ENCODE assay signal across 8 cellular contexts in the genomic region with DNA sequence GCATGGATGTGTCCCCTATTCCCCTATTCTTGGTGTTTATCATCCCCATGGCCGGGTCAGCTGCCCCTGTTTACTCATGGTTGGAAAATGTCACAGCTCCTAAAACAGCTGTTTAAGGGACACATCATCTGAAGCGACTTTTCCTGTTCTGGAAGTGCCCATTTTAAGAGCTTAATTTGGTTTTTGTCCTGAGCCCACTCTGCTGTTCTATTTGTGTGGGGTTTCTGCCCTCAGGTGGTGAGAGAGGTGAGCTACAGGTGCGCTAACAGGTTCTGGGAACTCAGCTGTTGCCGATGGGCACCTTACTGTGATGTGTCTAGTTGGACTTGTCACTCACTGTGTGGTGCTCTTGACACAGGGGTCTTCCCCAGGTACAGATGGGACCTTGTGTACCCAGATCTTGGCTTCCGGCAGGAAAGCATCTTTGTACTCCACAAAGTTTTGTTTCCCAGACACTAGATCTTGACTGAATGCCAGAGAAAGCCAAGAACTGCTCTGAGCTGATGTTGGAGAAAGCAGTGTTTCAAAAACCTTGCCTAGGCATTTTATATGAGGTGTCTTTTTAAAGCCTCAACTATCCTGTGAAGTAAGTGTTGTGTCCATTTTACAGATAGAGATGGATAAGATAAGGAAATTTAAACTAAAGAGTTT. TPM values are rescaled to one million over a fixed set of nuclear protein-coding genes. Genes with fewer than 3 reads are reported as not detected.
DNase-seq lines count a peak whose midpoint lies in the region; ATAC-seq, FAIRE-seq and TF ChIP-seq lines count a peak whose summit lies in the region.

No MANE protein-coding gene starts in this region.

- no peaks in the 10 kb centered on the region for H3K79me2 ChIP-seq in endothelial cell of umbilical vein (ENCODE audit: control insufficient read depth, insufficient read depth, low read length)

- no peaks in the 10 kb centered on the region; the same call in 1 of the 2 replicates for H3K4me1 ChIP-seq in HEK293 (ENCODE audit: control insufficient read depth, insufficient read depth, low read length)
- H3K4me1 ChIP-seq in endothelial cell of umbilical vein (ENCODE audit: control insufficient read depth, extremely low read depth, insufficient read depth, low read length) = no peaks in the 10 kb centered on the region
- no peaks in the 10 kb centered on the region for H3K4me1 ChIP-seq in psoas muscle

- peak; percentile 15 for FAIRE-seq in endothelial cell of umbilical vein (lab: Jason Lieb, UNC)

- H3K9me1 ChIP-seq in endothelial cell of umbilical vein (replicated peaks; ENCODE audit: control insufficient read depth, extremely low read depth, insufficient read depth, low read length) = no peaks in the 10 kb centered on the region

- H3K27me3 ChIP-seq in endothelial cell of umbilical vein (ENCODE audit: control insufficient read depth in 2 of 2, insufficient read depth in 2 of 2, low read length in 2 of 2) (peaks cover 31 to 38% of the 10 kb centered on the region in 2 experiments), psoas muscle (ENCODE audit: insufficient read depth in 3 of 3, low read length in 2 of 3) (peaks cover 0 to 19% (median 0%) of the 10 kb centered on the region in 3 donors)

- DNase-seq in DMS53 (lab: John Stamatoyannopoulos, UW) = peak; percentile 80
- peak; percentile 69 for DNase-seq in RPMI8226
- peak; percentile 49 for DNase-seq in endothelial cell of umbilical vein (ENCODE audit: low read depth, low spot score)
- no peak for DNase-seq in psoas muscle

- no peak overlapping the region for H2AFZ ChIP-seq in endothelial cell of umbilical vein (ENCODE audit: low read depth, low read length)

- no peak overlapping the region for H3K4me2 ChIP-seq in endothelial cell of umbilical vein (ENCODE audit: insufficient read depth, low read length)

- ATAC-seq in psoas muscle = no peak
- no peak for ATAC-seq in GM18498 (IDR thresholded peaks at IDR 0.05; ENCODE audit: unreplicated experiment)
- ATAC-seq in HG03460 (IDR thresholded peaks at IDR 0.05; ENCODE audit: unreplicated experiment) = no peak
- no peak for ATAC-seq in HG03469 (IDR thresholded peaks at IDR 0.05; ENCODE audit: unreplicated experiment)

- POLR2A ChIA-PET in HEK293 (lab: Yijun Ruan, JAX) = interaction anchor here (0.7 to 1.6 kb wide), 2 partner anchors 129 to 130 kb away, joined by 6 read pairs; no protein-coding TSS in a partner anchor
- POLR2A ChIA-PET in endothelial cell of umbilical vein (lab: Charles Lee) = no interaction called here

- no TSS peak for BruUV-seq in endothelial cell of umbilical vein (replicated peaks; lab: Mats Ljungman, UMichigan)

- H4K20me1 ChIP-seq in endothelial cell of umbilical vein (replicated peaks; ENCODE audit: control insufficient read depth, extremely low read depth, insufficient read depth, low read length) = no peaks in the 10 kb centered on the region

- no peak overlapping the region for H3K27ac ChIP-seq in HEK293 (ENCODE audit: extremely low read depth, low read depth, low read length)
- no peak overlapping the region for H3K27ac ChIP-seq in endothelial cell of umbilical vein (ENCODE audit: insufficient read depth, low read depth, low read length)
- no peak overlapping the region for H3K27ac ChIP-seq in psoas muscle

- no peaks in the 10 kb centered on the region for H3K36me3 ChIP-seq in HEK293 (ENCODE audit: control insufficient read depth in 2 of 2, insufficient read depth in 1 of 2, low read length in 2 of 2)
- H3K36me3 ChIP-seq in endothelial cell of umbilical vein (ENCODE audit: control insufficient read depth in 2 of 2, extremely low read depth in 1 of 2, insufficient read depth in 2 of 2, low read length in 2 of 2) = no peaks in the 10 kb centered on the region
- no peaks in the 10 kb centered on the region for H3K36me3 ChIP-seq in psoas muscle (ENCODE audit: insufficient read depth in 1 of 2, low read depth in 1 of 2)

- CTCF ChIA-PET in HEK293 (lab: Yijun Ruan, JAX) = interaction anchor here (0.5 to 22.5 kb wide), 47 partner anchors 8 to 951 kb away, joined by 3 to 805 read pairs (median 5); a partner anchor contains a TSS
- CTCF ChIA-PET in endothelial cell of umbilical vein (lab: Charles Lee) = interaction anchor here (0.7 to 15.2 kb wide), 26 partner anchors 8 to 616 kb away, joined by 3 to 460 read pairs (median 6); a partner anchor contains a TSS

- peak; percentile 45; the same call in 1 of the 2 replicates for TF ChIP-seq CTCF in HEK293 (tag by site-specific recombination; IDR thresholded peaks at IDR 0.05)
- TF ChIP-seq CTCF in endothelial cell of umbilical vein (IDR thresholded peaks at IDR 0.05; ENCODE audit: extremely low read depth in 1 of 2, insufficient read depth in 1 of 2, low read depth in 1 of 2, low read length in 2 of 2) = peak; percentile 56 to 66
- peak; percentile 24 for TF ChIP-seq CTCF in psoas muscle (IDR thresholded peaks at IDR 0.05)

- H3K4me3 ChIP-seq in HEK293 (ENCODE audit: low read depth, low read length) (no peak overlapping the region), endothelial cell of umbilical vein (replicated peaks in 1 of 3; ENCODE audit: insufficient read depth in 1 of 3, low read depth in 1 of 3, low read length in 3 of 3) (no peak overlapping the region), psoas muscle (no peak overlapping the region)

- dilution Hi-C loops in endothelial cell of umbilical vein (cut with MboI; ENCODE audit: extremely low pct_ligation_motif_present, low sequenced_read_pairs) = no loop called here

- no peak overlapping the region for H3K9ac ChIP-seq in endothelial cell of umbilical vein (replicated peaks; ENCODE audit: extremely low read depth, insufficient read depth, low read length)

- H3K9me3 ChIP-seq in HEK293 (ENCODE audit: control insufficient read depth, insufficient read depth, low read depth, low read length) = no peaks in the 10 kb centered on the region
- H3K9me3 ChIP-seq in endothelial cell of umbilical vein (replicated peaks; ENCODE audit: control insufficient read depth, insufficient read depth, low read length) = no peaks in the 10 kb centered on the region
- no peaks in the 10 kb centered on the region for H3K9me3 ChIP-seq in psoas muscle

- 28 to 31% (median 28%) methylated on average over 5 of the region's 5 CpGs for whole genome bisulfite sequencing in psoas muscle, 3 donors

- no peak for TF ChIP-seq POLR2A in endothelial cell of umbilical vein (IDR thresholded peaks at IDR 0.05; ENCODE audit: low read depth, low read length)

- intact Hi-C loops in endothelial cell of umbilical vein (cut with micrococcal nuclease) (loop anchor here (1.0 kb wide), 2 partner anchors 26 to 158 kb away; no protein-coding TSS in a partner anchor), psoas muscle (cut with DNase I) (loop anchor here in 1 of 2 donors (5.0 kb wide), 2 partner anchors 129 to 159 kb away; a partner anchor contains a TSS)

TF ChIP-seq in HEK293, 187 proteins besides CTCF, POLR2A, EP300 and RAD21 (continues in another document):
- TF ChIP-seq ZNF660 (tag by site-specific recombination; IDR thresholded peaks at IDR 0.05) (no peak), GLI4 (tag by site-specific recombination; IDR thresholded peaks at IDR 0.05) (no peak), ZNF654 (tag by site-specific recombination; IDR thresholded peaks at IDR 0.05; ENCODE audit: low read depth) (peak; percentile 89), ZNF394 (tag by site-specific recombination; IDR thresholded peaks at IDR 0.05; ENCODE audit: borderline replicate concordance) (no peak), ZNF600 (tag by site-specific recombination; IDR thresholded peaks at IDR 0.05) (peak; percentile 43; the same call in 1 of the 2 replicates)
- TF ChIP-seq, protein P1, sequence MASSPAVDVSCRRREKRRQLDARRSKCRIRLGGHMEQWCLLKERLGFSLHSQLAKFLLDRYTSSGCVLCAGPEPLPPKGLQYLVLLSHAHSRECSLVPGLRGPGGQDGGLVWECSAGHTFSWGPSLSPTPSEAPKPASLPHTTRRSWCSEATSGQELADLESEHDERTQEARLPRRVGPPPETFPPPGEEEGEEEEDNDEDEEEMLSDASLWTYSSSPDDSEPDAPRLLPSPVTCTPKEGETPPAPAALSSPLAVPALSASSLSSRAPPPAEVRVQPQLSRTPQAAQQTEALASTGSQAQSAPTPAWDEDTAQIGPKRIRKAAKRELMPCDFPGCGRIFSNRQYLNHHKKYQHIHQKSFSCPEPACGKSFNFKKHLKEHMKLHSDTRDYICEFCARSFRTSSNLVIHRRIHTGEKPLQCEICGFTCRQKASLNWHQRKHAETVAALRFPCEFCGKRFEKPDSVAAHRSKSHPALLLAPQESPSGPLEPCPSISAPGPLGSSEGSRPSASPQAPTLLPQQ (tag by site-specific recombination; IDR thresholded peaks at IDR 0.05) = no peak

TF ChIP-seq in endothelial cell of umbilical vein, 7 proteins besides CTCF, POLR2A, EP300 and RAD21:
- no peak for TF ChIP-seq POLR2AphosphoS5 (IDR thresholded peaks at IDR 0.05; ENCODE audit: insufficient read depth, low read depth, low read length)
- TF ChIP-seq MYC (IDR thresholded peaks at IDR 0.05; ENCODE audit: low read depth, low read length) = no peak
- TF ChIP-seq JUN (IDR thresholded peaks at IDR 0.05; ENCODE audit: borderline replicate concordance, insufficient read depth, insufficient read length, low read depth) = no peak
- TF ChIP-seq, protein P2, sequence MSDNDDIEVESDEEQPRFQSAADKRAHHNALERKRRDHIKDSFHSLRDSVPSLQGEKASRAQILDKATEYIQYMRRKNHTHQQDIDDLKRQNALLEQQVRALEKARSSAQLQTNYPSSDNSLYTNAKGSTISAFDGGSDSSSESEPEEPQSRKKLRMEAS (IDR thresholded peaks at IDR 0.05; ENCODE audit: insufficient read depth, insufficient read length) = no peak

RNA-seq across cellular contexts. Expression of a gene that starts 59.0 kb away (rescaled TPM):
- total RNA-seq in endothelial cell of umbilical vein = not detected in 2 replicates
- not detected in 2 replicates for polyA plus RNA-seq in endothelial cell of umbilical vein
- polyA plus RNA-seq in endothelial cell of umbilical vein (2011; cell fraction: cytosol; rRNA removed) = not detected in 2 replicates
- polyA plus RNA-seq in endothelial cell of umbilical vein (2011; cell fraction: nucleus; rRNA removed) = not detected in 2 replicates
- polyA plus RNA-seq in endothelial cell of umbilical vein (2012) = not detected in 2 replicates
- polyA minus RNA-seq in endothelial cell of umbilical vein = not detected in 2 replicates
- not detected for polyA minus RNA-seq in endothelial cell of umbilical vein (2011; cell fraction: cytosol; rRNA and poly(A)+ RNA removed)
- polyA minus RNA-seq in endothelial cell of umbilical vein (2011; cell fraction: nucleus; rRNA and poly(A)+ RNA removed) = not detected in 2 replicates
- total RNA-seq in psoas muscle = 1 to 10 TPM in 2 of 4 donors, under 1 TPM in 2; 0.59 to 1.6 (median 1.1) TPM
- 1 to 10 TPM in 2 of 3 donors, under 1 TPM in 1; 0.90 to 7.8 (median 1.2) TPM for polyA plus RNA-seq in psoas muscle

Comparison
In these comparisons a context has a peak if more than half of its experiments do, and no peak if none do; other contexts are left out.
1. DNase-seq: peak in DMS53 (single experiment), RPMI8226 (single experiment) and endothelial cell of umbilical vein (single experiment); none in psoas muscle (0 of 2).
2. Peak in every context shown above with its lines, with median percentiles within 50 percentile points of each other: CTCF ChIP-seq.